27 cellular contexts compared by ENCODE assay signal in the genomic region with DNA sequence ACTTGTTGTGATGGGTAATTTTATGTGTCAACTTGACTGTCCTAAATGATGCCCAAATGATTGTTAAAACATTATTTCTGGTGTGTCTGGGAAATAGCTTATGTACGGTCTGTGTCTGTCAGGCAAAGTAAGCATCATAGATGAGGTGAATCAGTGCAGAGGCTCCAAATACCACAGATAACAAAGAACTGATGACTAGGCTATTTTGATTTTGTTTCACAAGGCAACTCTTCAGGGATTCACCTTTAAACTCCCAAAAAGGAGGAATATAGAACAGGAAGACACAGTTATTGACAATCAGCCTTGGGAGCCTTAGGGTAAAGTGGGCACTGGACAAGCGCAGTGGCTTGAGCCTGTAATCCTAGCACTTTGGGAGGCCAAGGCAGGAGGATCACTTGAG.
"Had no signal": no experiment of that assay in that cellular context is flagged by ENCODE, and none has a peak within 500 bp of the region (broad histone marks: within the 10 kb centered on the region; RNA-seq: fewer than 3 reads in every experiment).

No MANE protein-coding gene starts in this region.

- H3K9me3 ChIP-seq: left lung, lower lobe of right lung, pancreas, prostate gland, sigmoid colon, stomach, testis, thyroid gland, transverse colon, upper lobe of left lung, vagina had no signal

- H3K27me3 ChIP-seq: left lung, pancreas, sigmoid colon, stomach, testis, thyroid gland, transverse colon, upper lobe of left lung, vagina had no signal

- H3K4me1 ChIP-seq: left lung, lower lobe of right lung, pancreas, prostate gland, sigmoid colon, stomach, testis, thyroid gland, transverse colon, upper lobe of left lung, vagina had no signal

- H3K27ac ChIP-seq: left lung, lower lobe of right lung, pancreas, prostate gland, sigmoid colon, stomach, testis, thyroid gland, transverse colon, upper lobe of left lung, vagina had no signal

- DNase-seq: immature natural killer cell; kidney; left colon; left lung; lower lobe of right lung; mammary epithelial cell; mesenchymal stem cell; naive thymus-derived CD8-positive, alpha-beta T cell; nucleus accumbens; pancreas; posterior cingulate gyrus; retina; right cardiac atrium; sigmoid colon; small intestine; stimulated activated CD4-positive, alpha-beta T cell treated with anti-CD3 and anti-CD28 coated beads, Interleukin-1b, Interleukin-23, amount 100 ng/mL, for 48 hours; stimulated activated CD4-positive, alpha-beta T cell treated with anti-CD3 and anti-CD28 coated beads, Interleukin-2, amount 100 ng/mL, for 48 hours; stimulated activated naive B cell treated with anti-CD40 and anti-IgM and Interleukin-4, amounts not matched to agents 10 μg/mL and 1 μg/mL and 100 μg/mL, for 72 hours; stimulated activated naive CD8-positive, alpha-beta T cell treated with anti-CD3 and anti-CD28 coated beads, Interleukin-15, Interleukin-2, amounts not matched to agents 100 U/mL and 50 U/mL, for 24 hours; stomach; testis; thyroid gland; transverse colon; upper lobe of left lung had no signal

- ATAC-seq: left colon; left lung; lower lobe of right lung; naive thymus-derived CD8-positive, alpha-beta T cell; pancreas; right cardiac atrium; stimulated activated naive B cell treated with anti-CD40 and anti-IgM and Interleukin-4, amounts not matched to agents 10 μg/mL and 1 μg/mL and 100 μg/mL, for 72 hours; stimulated activated naive CD8-positive, alpha-beta T cell treated with anti-CD3 and anti-CD28 coated beads, Interleukin-15, Interleukin-2, amounts not matched to agents 100 U/mL and 50 U/mL, for 24 hours had no signal

- H3K36me3 ChIP-seq: left lung, lower lobe of right lung, pancreas, prostate gland, sigmoid colon, stomach, thyroid gland, transverse colon, upper lobe of left lung, vagina had no signal

- FAIRE-seq: islet of Langerhans, kidney, pancreas, small intestine had no signal

- H3K4me3 ChIP-seq: left lung, lower lobe of right lung, pancreas, prostate gland, sigmoid colon, stomach, testis, thyroid gland, transverse colon, upper lobe of left lung, vagina had no signal
